36 cellular contexts compared by ENCODE assay signal in genomic region chr16:13062219-13062618, GRCh38.
"Had no signal": no experiment of that assay in that cellular context is flagged by ENCODE, and none has a peak within 500 bp of the region (broad histone marks: within the 10 kb centered on the region; RNA-seq: fewer than 3 reads in every experiment).

No MANE protein-coding gene starts in this region.

- ATAC-seq: activated CD4-positive, alpha-beta T cell treated with anti-CD3 and anti-CD28 coated beads for 36 hours; activated CD8-positive, alpha-beta memory T cell treated with anti-CD3 and anti-CD28 coated beads, Interleukin-2, amount 10 ng/mL, durations not matched to agents 7 days and 5 days; activated CD8-positive, alpha-beta T cell treated with anti-CD3 and anti-CD28 coated beads, Interleukin-2, amount 10 ng/mL, durations not matched to agents 7 days and 5 days; activated naive CD4-positive, alpha-beta T cell treated with anti-CD3 and anti-CD28 coated beads, Interleukin-2, amount 50 U/mL, for 72 hours; gastroesophageal sphincter; heart right ventricle; T-helper 17 cell had no signal

- H3K27ac Mint-ChIP-seq: activated B cell treated with CpG ODN at 0.5 μM for 24 hours; activated CD4-positive, alpha-beta memory T cell treated with anti-CD3 and anti-CD28 coated beads for 36 hours; activated CD4-positive, alpha-beta T cell treated with anti-CD3 and anti-CD28 coated beads for 36 hours; activated CD4-positive, alpha-beta T cell treated with anti-CD3 and anti-CD28 coated beads, Interleukin-2, amount 10 ng/mL, durations not matched to agents 24 days and 14 days; activated CD8-positive, alpha-beta memory T cell treated with anti-CD3 and anti-CD28 coated beads, Interleukin-2, amount 10 ng/mL, durations not matched to agents 7 days and 5 days; activated CD8-positive, alpha-beta T cell treated with anti-CD3 and anti-CD28 coated beads, Interleukin-2, amount 10 ng/mL, durations not matched to agents 7 days and 5 days; activated naive CD4-positive, alpha-beta T cell treated with anti-CD3 and anti-CD28 coated beads, Interleukin-2, amount 10 ng/mL, durations not matched to agents 7 days and 5 days; activated naive CD4-positive, alpha-beta T cell treated with anti-CD3 and anti-CD28 coated beads, Interleukin-2, amount 50 U/mL, for 72 hours; activated naive CD8-positive, alpha-beta T cell treated with anti-CD3 and anti-CD28 coated beads, Interleukin-2, amount 10 ng/mL, durations not matched to agents 7 days and 5 days; activated T-helper 1 cell treated with anti-CD3 and anti-CD28 coated beads, Interleukin-12 subunit alpha, Interleukin-12 subunit beta, Interleukin-2, Interleukin-4 antibody, amounts not matched to agents 30 ng/mL and 10 ng/mL and 1 ng/mL, durations not matched to agents 14 hours and 24 hours and 36 hours; activated T-helper 2 cell treated with anti-CD3 and anti-CD28 coated beads, Interferon-gamma antibody, Interleukin-2, Interleukin-4, amounts not matched to agents 10 μg/mL and 5 μg/mL and 100 μg/mL, durations not matched to agents 14 hours and 24 hours and 36 hours; brain; T-helper 17 cell; T-helper 2 cell treated with Interferon-gamma antibody and Interleukin-4, amounts not matched to agents 5 μg/mL and 100 μg/mL, for 36 hours had no signal

- H3K9me3 Mint-ChIP-seq: activated naive CD4-positive, alpha-beta T cell treated with anti-CD3 and anti-CD28 coated beads, Interleukin-2, amount 50 U/mL, for 72 hours had no signal

- H3K27me3 Mint-ChIP-seq: activated B cell treated with CpG ODN at 0.5 μM for 24 hours; activated CD4-positive, alpha-beta memory T cell treated with anti-CD3 and anti-CD28 coated beads for 36 hours; activated CD4-positive, alpha-beta T cell treated with anti-CD3 and anti-CD28 coated beads, Interleukin-2, amount 10 ng/mL, durations not matched to agents 24 days and 14 days; activated CD8-positive, alpha-beta memory T cell treated with anti-CD3 and anti-CD28 coated beads, Interleukin-2, amount 10 ng/mL, durations not matched to agents 7 days and 5 days; activated naive CD4-positive, alpha-beta T cell treated with anti-CD3 and anti-CD28 coated beads, Interleukin-2, amount 10 ng/mL, durations not matched to agents 7 days and 5 days; activated naive CD8-positive, alpha-beta T cell treated with anti-CD3 and anti-CD28 coated beads, Interleukin-2, amount 10 ng/mL, durations not matched to agents 7 days and 5 days; brain; central memory CD8-positive, alpha-beta T cell; T-helper 17 cell had no signal

- H3K4me1 Mint-ChIP-seq: activated B cell treated with CpG ODN at 0.5 μM for 24 hours; activated CD4-positive, alpha-beta T cell treated with anti-CD3 and anti-CD28 coated beads for 36 hours; activated CD4-positive, alpha-beta T cell treated with anti-CD3 and anti-CD28 coated beads, Interleukin-2, amount 10 ng/mL, durations not matched to agents 24 days and 14 days; activated CD8-positive, alpha-beta memory T cell treated with anti-CD3 and anti-CD28 coated beads, Interleukin-2, amount 10 ng/mL, durations not matched to agents 7 days and 5 days; activated naive CD4-positive, alpha-beta T cell treated with anti-CD3 and anti-CD28 coated beads, Interleukin-2, amount 10 ng/mL, durations not matched to agents 7 days and 5 days; activated naive CD8-positive, alpha-beta T cell treated with anti-CD3 and anti-CD28 coated beads, Interleukin-2, amount 10 ng/mL, durations not matched to agents 7 days and 5 days; central memory CD8-positive, alpha-beta T cell; T-helper 17 cell had no signal

- H3K27me3 ChIP-seq: ascending aorta, breast epithelium, esophagus squamous epithelium, heart right ventricle had no signal

- H3K4me1 ChIP-seq: ascending aorta, breast epithelium, esophagus squamous epithelium, gastroesophageal sphincter, heart right ventricle had no signal

- H3K9me3 ChIP-seq: ascending aorta, breast epithelium, gastroesophageal sphincter had no signal

- H3K4me3 Mint-ChIP-seq: activated B cell treated with CpG ODN at 0.5 μM for 24 hours; activated CD4-positive, alpha-beta memory T cell treated with anti-CD3 and anti-CD28 coated beads for 36 hours; activated CD4-positive, alpha-beta T cell treated with anti-CD3 and anti-CD28 coated beads for 36 hours; activated CD4-positive, alpha-beta T cell treated with anti-CD3 and anti-CD28 coated beads, Interleukin-2, amount 10 ng/mL, durations not matched to agents 24 days and 14 days; activated CD8-positive, alpha-beta memory T cell treated with anti-CD3 and anti-CD28 coated beads, Interleukin-2, amount 10 ng/mL, durations not matched to agents 7 days and 5 days; activated CD8-positive, alpha-beta T cell treated with anti-CD3 and anti-CD28 coated beads, Interleukin-2, amount 10 ng/mL, durations not matched to agents 7 days and 5 days; activated naive CD4-positive, alpha-beta T cell treated with anti-CD3 and anti-CD28 coated beads, Interleukin-2, amount 10 ng/mL, durations not matched to agents 7 days and 5 days; activated naive CD8-positive, alpha-beta T cell treated with anti-CD3 and anti-CD28 coated beads, Interleukin-2, amount 10 ng/mL, durations not matched to agents 7 days and 5 days; activated T-helper 1 cell treated with anti-CD3 and anti-CD28 coated beads, Interleukin-12 subunit alpha, Interleukin-12 subunit beta, Interleukin-2, Interleukin-4 antibody, amounts not matched to agents 30 ng/mL and 10 ng/mL and 1 ng/mL, durations not matched to agents 14 hours and 24 hours and 36 hours; brain; central memory CD8-positive, alpha-beta T cell; T-helper 17 cell; T-helper 2 cell treated with Interferon-gamma antibody and Interleukin-4, amounts not matched to agents 5 μg/mL and 100 μg/mL, for 36 hours had no signal

- H3K36me3 ChIP-seq: ascending aorta, breast epithelium, esophagus squamous epithelium, gastroesophageal sphincter, heart right ventricle, WERI-Rb-1 had no signal

- H3K27ac ChIP-seq: ascending aorta, breast epithelium, coronary artery, epithelial cell of prostate, esophagus squamous epithelium, gastroesophageal sphincter, heart right ventricle, WERI-Rb-1 had no signal

- H3K4me3 ChIP-seq: ascending aorta, breast epithelium, coronary artery, esophagus squamous epithelium, gastroesophageal sphincter, heart right ventricle had no signal

- H3K36me3 Mint-ChIP-seq: activated CD4-positive, alpha-beta memory T cell treated with anti-CD3 and anti-CD28 coated beads for 36 hours; activated CD8-positive, alpha-beta memory T cell treated with anti-CD3 and anti-CD28 coated beads, Interleukin-2, amount 10 ng/mL, durations not matched to agents 7 days and 5 days; activated naive CD4-positive, alpha-beta T cell treated with anti-CD3 and anti-CD28 coated beads, Interleukin-2, amount 10 ng/mL, durations not matched to agents 7 days and 5 days; activated naive CD4-positive, alpha-beta T cell treated with anti-CD3 and anti-CD28 coated beads, Interleukin-2, amount 50 U/mL, for 72 hours; activated naive CD8-positive, alpha-beta T cell treated with anti-CD3 and anti-CD28 coated beads, Interleukin-2, amount 10 ng/mL, durations not matched to agents 7 days and 5 days; brain had no signal

- FAIRE-seq: endometrium, endothelial cell of umbilical vein had no signal

- DNase-seq: activated B cell treated with CpG ODN at 0.5 μM for 24 hours; activated CD4-positive, alpha-beta memory T cell treated with anti-CD3 and anti-CD28 coated beads for 36 hours; activated CD4-positive, alpha-beta T cell treated with anti-CD3 and anti-CD28 coated beads for 36 hours; activated CD4-positive, alpha-beta T cell treated with anti-CD3 and anti-CD28 coated beads, Interleukin-2, amount 10 ng/mL, durations not matched to agents 24 days and 14 days; activated CD4-positive, CD25-positive, alpha-beta regulatory T cell treated with anti-CD3 and anti-CD28 coated beads, Interleukin-2, amount 50 U/mL, for 72 hours; activated CD8-positive, alpha-beta memory T cell treated with anti-CD3 and anti-CD28 coated beads, Interleukin-2, amount 10 ng/mL, durations not matched to agents 7 days and 5 days; activated CD8-positive, alpha-beta memory T cell treated with anti-CD3 and anti-CD28 coated beads, Interleukin-2, amount 50 U/mL, for 4 hours; activated CD8-positive, alpha-beta T cell treated with anti-CD3 and anti-CD28 coated beads, Interleukin-2, amount 10 ng/mL, durations not matched to agents 7 days and 5 days; activated gamma-delta T cell; activated naive CD4-positive, alpha-beta T cell; activated naive CD4-positive, alpha-beta T cell treated with anti-CD3 and anti-CD28 coated beads, Interleukin-2, amount 10 ng/mL, durations not matched to agents 7 days and 5 days; activated naive CD8-positive, alpha-beta T cell treated with anti-CD3 and anti-CD28 coated beads, Interleukin-2, amount 10 ng/mL, durations not matched to agents 7 days and 5 days; activated T-cell treated with anti-CD3 and anti-CD28 coated beads, Interleukin-2, amount 50 U/mL, for 1 hour; activated T-cell treated with anti-CD3 and anti-CD28 coated beads, Interleukin-2, amount 50 U/mL, for 48 hours; dermis blood vessel endothelial cell; effector CD8-positive, alpha-beta T cell; esophagus squamous epithelium; foreskin melanocyte; heart right ventricle; T-helper 1 cell; T-helper 17 cell; T1000; WERI-Rb-1 had no signal
